1 cellular context compared by ENCODE assay signal in genomic region chr6:33029297-33030184, GRCh38.
TF ChIP-seq lines count a peak whose summit lies in the region.

No MANE protein-coding gene starts in this region.

TF ChIP-seq in GM12878, 131 proteins besides CTCF, POLR2A, EP300 and RAD21 (continued from another document and continues in another):
- TF ChIP-seq ZNF207 (IDR thresholded peaks at IDR 0.05; ENCODE audit: borderline replicate concordance) = peak; percentile 64; the same call in 1 of the 2 replicates
- TF ChIP-seq TAF1 (IDR thresholded peaks at IDR 0.05; ENCODE audit: borderline replicate concordance, low read depth, low read length) = peak; percentile 88; the same call in 1 of the 2 replicates
- TF ChIP-seq ETV6 (conservative IDR thresholded peaks at IDR 0.05 in 1 of 2, IDR thresholded peaks at IDR 0.05 in 1 of 2; ENCODE audit: borderline replicate concordance in 1 of 2, low read depth in 1 of 2) = peak in 1 of 2 experiments; percentile 76; a peak in 2 of 4 replicates
- peak; percentile 74 for TF ChIP-seq MTA2 (IDR thresholded peaks at IDR 0.05; ENCODE audit: low read depth)
- peak; percentile 92 for TF ChIP-seq SMAD1 (IDR thresholded peaks at IDR 0.05; ENCODE audit: low read depth, partially characterized antibody)
- TF ChIP-seq ZZZ3 (IDR thresholded peaks at IDR 0.05; ENCODE audit: control insufficient read depth, insufficient read length, low read depth) = no peak
- peak; percentile 86 for TF ChIP-seq SMAD5 (IDR thresholded peaks at IDR 0.05; ENCODE audit: low read depth)
- no peak for TF ChIP-seq SREBF1 (IDR thresholded peaks at IDR 0.05; ENCODE audit: low read length)
- no peak for TF ChIP-seq CHD1 (IDR thresholded peaks at IDR 0.05; ENCODE audit: low read depth, low read length)
- peak; percentile 77 for TF ChIP-seq NBN (IDR thresholded peaks at IDR 0.05)
- no peak for TF ChIP-seq LARP7 (IDR thresholded peaks at IDR 0.05)
- TF ChIP-seq HDAC6 (IDR thresholded peaks at IDR 0.05; ENCODE audit: unreplicated experiment) = peak; percentile 29
- TF ChIP-seq PAX5 (IDR thresholded peaks at IDR 0.05; ENCODE audit: borderline replicate concordance, low read depth, low read length) = peak; percentile 69; the same call in 1 of the 2 replicates
- peak; percentile 18 for TF ChIP-seq MXI1 (IDR thresholded peaks at IDR 0.05; ENCODE audit: low read depth, low read length)
- no peak for TF ChIP-seq NR2C2 (IDR thresholded peaks at IDR 0.05; ENCODE audit: borderline replicate concordance, control insufficient read depth, insufficient read length, low read depth)
- TF ChIP-seq, protein P1, sequence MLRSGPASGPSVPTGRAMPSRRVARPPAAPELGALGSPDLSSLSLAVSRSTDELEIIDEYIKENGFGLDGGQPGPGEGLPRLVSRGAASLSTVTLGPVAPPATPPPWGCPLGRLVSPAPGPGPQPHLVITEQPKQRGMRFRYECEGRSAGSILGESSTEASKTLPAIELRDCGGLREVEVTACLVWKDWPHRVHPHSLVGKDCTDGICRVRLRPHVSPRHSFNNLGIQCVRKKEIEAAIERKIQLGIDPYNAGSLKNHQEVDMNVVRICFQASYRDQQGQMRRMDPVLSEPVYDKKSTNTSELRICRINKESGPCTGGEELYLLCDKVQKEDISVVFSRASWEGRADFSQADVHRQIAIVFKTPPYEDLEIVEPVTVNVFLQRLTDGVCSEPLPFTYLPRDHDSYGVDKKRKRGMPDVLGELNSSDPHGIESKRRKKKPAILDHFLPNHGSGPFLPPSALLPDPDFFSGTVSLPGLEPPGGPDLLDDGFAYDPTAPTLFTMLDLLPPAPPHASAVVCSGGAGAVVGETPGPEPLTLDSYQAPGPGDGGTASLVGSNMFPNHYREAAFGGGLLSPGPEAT (IDR thresholded peaks at IDR 0.05; ENCODE audit: low read depth) = peak; percentile 93
- TF ChIP-seq DPF2 (IDR thresholded peaks at IDR 0.05) = peak; percentile 54
- TF ChIP-seq BCL3 (IDR thresholded peaks at IDR 0.05; ENCODE audit: borderline replicate concordance, insufficient read depth, low read depth, low read length, poor library complexity, severe bottlenecking) = peak; percentile 69
- TF ChIP-seq RB1 (IDR thresholded peaks at IDR 0.05; ENCODE audit: borderline replicate concordance) = no peak
- peak; percentile 84 for TF ChIP-seq ZBED1 (IDR thresholded peaks at IDR 0.05; ENCODE audit: borderline replicate concordance)
- no peak for TF ChIP-seq ZNF622 (IDR thresholded peaks at IDR 0.05)
- peak; percentile 35 for TF ChIP-seq BACH1 (IDR thresholded peaks at IDR 0.05; ENCODE audit: borderline replicate concordance)
- TF ChIP-seq, protein P2, sequence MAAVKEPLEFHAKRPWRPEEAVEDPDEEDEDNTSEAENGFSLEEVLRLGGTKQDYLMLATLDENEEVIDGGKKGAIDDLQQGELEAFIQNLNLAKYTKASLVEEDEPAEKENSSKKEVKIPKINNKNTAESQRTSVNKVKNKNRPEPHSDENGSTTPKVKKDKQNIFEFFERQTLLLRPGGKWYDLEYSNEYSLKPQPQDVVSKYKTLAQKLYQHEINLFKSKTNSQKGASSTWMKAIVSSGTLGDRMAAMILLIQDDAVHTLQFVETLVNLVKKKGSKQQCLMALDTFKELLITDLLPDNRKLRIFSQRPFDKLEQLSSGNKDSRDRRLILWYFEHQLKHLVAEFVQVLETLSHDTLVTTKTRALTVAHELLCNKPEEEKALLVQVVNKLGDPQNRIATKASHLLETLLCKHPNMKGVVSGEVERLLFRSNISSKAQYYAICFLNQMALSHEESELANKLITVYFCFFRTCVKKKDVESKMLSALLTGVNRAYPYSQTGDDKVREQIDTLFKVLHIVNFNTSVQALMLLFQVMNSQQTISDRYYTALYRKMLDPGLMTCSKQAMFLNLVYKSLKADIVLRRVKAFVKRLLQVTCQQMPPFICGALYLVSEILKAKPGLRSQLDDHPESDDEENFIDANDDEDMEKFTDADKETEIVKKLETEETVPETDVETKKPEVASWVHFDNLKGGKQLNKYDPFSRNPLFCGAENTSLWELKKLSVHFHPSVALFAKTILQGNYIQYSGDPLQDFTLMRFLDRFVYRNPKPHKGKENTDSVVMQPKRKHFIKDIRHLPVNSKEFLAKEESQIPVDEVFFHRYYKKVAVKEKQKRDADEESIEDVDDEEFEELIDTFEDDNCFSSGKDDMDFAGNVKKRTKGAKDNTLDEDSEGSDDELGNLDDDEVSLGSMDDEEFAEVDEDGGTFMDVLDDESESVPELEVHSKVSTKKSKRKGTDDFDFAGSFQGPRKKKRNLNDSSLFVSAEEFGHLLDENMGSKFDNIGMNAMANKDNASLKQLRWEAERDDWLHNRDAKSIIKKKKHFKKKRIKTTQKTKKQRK (IDR thresholded peaks at IDR 0.05; ENCODE audit: low read depth, low read length) = no peak
- no peak for TF ChIP-seq ZSCAN29 (IDR thresholded peaks at IDR 0.05)
- peak; percentile 61; the same call in 1 of the 2 replicates for TF ChIP-seq MEF2A (IDR thresholded peaks at IDR 0.05; ENCODE audit: insufficient read depth, low read depth, low read length)
- no peak for TF ChIP-seq PAX8 (IDR thresholded peaks at IDR 0.05)
- TF ChIP-seq WRNIP1 (IDR thresholded peaks at IDR 0.05; ENCODE audit: borderline replicate concordance, low read depth, low read length) = no peak
- TF ChIP-seq NRF1 (conservative IDR thresholded peaks at IDR 0.05; ENCODE audit: low read depth, low read length) = no peak
- TF ChIP-seq, protein P3, sequence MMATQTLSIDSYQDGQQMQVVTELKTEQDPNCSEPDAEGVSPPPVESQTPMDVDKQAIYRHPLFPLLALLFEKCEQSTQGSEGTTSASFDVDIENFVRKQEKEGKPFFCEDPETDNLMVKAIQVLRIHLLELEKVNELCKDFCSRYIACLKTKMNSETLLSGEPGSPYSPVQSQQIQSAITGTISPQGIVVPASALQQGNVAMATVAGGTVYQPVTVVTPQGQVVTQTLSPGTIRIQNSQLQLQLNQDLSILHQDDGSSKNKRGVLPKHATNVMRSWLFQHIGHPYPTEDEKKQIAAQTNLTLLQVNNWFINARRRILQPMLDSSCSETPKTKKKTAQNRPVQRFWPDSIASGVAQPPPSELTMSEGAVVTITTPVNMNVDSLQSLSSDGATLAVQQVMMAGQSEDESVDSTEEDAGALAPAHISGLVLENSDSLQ (IDR thresholded peaks at IDR 0.05) = 0 out of 2 replicates have a peak, but pooled peaks have one; percentile 12
- TF ChIP-seq SUPT20H (IDR thresholded peaks at IDR 0.05; ENCODE audit: borderline replicate concordance, control insufficient read depth, low read depth, low read length) = no peak
- no peak for TF ChIP-seq TARDBP (IDR thresholded peaks at IDR 0.05; ENCODE audit: borderline replicate concordance)
- TF ChIP-seq IKZF2 (IDR thresholded peaks at IDR 0.05) = peak; percentile 94 to 95
- TF ChIP-seq, protein P4, sequence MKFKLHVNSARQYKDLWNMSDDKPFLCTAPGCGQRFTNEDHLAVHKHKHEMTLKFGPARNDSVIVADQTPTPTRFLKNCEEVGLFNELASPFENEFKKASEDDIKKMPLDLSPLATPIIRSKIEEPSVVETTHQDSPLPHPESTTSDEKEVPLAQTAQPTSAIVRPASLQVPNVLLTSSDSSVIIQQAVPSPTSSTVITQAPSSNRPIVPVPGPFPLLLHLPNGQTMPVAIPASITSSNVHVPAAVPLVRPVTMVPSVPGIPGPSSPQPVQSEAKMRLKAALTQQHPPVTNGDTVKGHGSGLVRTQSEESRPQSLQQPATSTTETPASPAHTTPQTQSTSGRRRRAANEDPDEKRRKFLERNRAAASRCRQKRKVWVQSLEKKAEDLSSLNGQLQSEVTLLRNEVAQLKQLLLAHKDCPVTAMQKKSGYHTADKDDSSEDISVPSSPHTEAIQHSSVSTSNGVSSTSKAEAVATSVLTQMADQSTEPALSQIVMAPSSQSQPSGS (IDR thresholded peaks at IDR 0.05; ENCODE audit: low read length) = peak; percentile 38
- TF ChIP-seq E2F4 (IDR thresholded peaks at IDR 0.05; ENCODE audit: low read depth, low read length) = no peak
- TF ChIP-seq USF2 (IDR thresholded peaks at IDR 0.05; ENCODE audit: borderline replicate concordance, low read depth, low read length) = no peak; the same call in 1 of the 2 replicates
- no peak for TF ChIP-seq GABPA (IDR thresholded peaks at IDR 0.05; ENCODE audit: low read depth)
- TF ChIP-seq POLR2AphosphoS5 (IDR thresholded peaks at IDR 0.05; ENCODE audit: low read length) = peak; percentile 94
- TF ChIP-seq CBFB (IDR thresholded peaks at IDR 0.05; ENCODE audit: low read depth) = peak; percentile 67
- TF ChIP-seq NFYA (IDR thresholded peaks at IDR 0.05; ENCODE audit: borderline replicate concordance, low read depth, low read length) = no peak
- 0 out of 2 replicates have a peak, but pooled peaks have one; percentile 20 for TF ChIP-seq SPI1 (IDR thresholded peaks at IDR 0.05; ENCODE audit: borderline replicate concordance, insufficient read depth, low read depth, low read length)
- TF ChIP-seq BMI1 (IDR thresholded peaks at IDR 0.05; ENCODE audit: borderline replicate concordance) = peak; percentile 16; the same call in 1 of the 2 replicates
- TF ChIP-seq, protein P5, sequence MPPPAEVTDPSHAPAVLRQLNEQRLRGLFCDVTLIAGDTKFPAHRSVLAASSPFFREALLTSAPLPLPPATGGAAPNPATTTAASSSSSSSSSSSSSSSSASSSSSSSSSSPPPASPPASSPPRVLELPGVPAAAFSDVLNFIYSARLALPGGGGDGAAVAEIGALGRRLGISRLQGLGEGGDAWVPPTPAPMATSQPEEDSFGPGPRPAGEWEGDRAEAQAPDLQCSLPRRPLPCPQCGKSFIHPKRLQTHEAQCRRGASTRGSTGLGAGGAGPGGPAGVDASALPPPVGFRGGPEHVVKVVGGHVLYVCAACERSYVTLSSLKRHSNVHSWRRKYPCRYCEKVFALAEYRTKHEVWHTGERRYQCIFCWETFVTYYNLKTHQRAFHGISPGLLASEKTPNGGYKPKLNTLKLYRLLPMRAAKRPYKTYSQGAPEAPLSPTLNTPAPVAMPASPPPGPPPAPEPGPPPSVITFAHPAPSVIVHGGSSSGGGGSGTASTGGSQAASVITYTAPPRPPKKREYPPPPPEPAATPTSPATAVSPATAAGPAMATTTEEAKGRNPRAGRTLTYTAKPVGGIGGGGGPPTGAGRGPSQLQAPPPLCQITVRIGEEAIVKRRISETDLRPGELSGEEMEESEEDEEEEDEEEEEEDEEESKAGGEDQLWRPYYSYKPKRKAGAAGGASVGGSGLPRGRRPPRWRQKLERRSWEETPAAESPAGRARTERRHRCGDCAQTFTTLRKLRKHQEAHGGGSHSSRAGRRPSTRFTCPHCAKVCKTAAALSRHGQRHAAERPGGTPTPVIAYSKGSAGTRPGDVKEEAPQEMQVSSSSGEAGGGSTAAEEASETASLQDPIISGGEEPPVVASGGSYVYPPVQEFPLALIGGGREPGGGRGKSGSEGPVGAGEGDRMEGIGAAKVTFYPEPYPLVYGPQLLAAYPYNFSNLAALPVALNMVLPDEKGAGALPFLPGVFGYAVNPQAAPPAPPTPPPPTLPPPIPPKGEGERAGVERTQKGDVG (CRISPR knock-in tag; IDR thresholded peaks at IDR 0.05) = no peak
- TF ChIP-seq HDGF (IDR thresholded peaks at IDR 0.05) = peak; percentile 80
- peak; percentile 55 for TF ChIP-seq SP1 (IDR thresholded peaks at IDR 0.05; ENCODE audit: low read depth, low read length)
- TF ChIP-seq IRF3 (IDR thresholded peaks at IDR 0.05) = no peak
- peak in 1 of 2 experiments; percentile 92; a peak in 1 of 4 replicates for TF ChIP-seq CEBPB (IDR thresholded peaks at IDR 0.05; ENCODE audit: borderline replicate concordance in 1 of 2, low read depth in 2 of 2, low read length in 2 of 2)
- peak; percentile 28 for TF ChIP-seq RUNX3 (IDR thresholded peaks at IDR 0.05; ENCODE audit: low read length)
- TF ChIP-seq, protein P6, sequence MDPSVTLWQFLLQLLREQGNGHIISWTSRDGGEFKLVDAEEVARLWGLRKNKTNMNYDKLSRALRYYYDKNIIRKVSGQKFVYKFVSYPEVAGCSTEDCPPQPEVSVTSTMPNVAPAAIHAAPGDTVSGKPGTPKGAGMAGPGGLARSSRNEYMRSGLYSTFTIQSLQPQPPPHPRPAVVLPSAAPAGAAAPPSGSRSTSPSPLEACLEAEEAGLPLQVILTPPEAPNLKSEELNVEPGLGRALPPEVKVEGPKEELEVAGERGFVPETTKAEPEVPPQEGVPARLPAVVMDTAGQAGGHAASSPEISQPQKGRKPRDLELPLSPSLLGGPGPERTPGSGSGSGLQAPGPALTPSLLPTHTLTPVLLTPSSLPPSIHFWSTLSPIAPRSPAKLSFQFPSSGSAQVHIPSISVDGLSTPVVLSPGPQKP (IDR thresholded peaks at IDR 0.05; ENCODE audit: low read depth, low read length) = no peak
- peak; percentile 73 for TF ChIP-seq FOXM1 (IDR thresholded peaks at IDR 0.05; ENCODE audit: low read depth, low read length)
- no peak for TF ChIP-seq RBBP5 (conservative IDR thresholded peaks at IDR 0.05)
- TF ChIP-seq GATAD2B (conservative IDR thresholded peaks at IDR 0.05; ENCODE audit: low read depth) = no peak; the same call in 1 of the 2 replicates
- TF ChIP-seq EED (IDR thresholded peaks at IDR 0.05; ENCODE audit: low read depth) = peak; percentile 90
